Comparison of ENCODE assay signal across 1 cellular context in the genomic region with DNA sequence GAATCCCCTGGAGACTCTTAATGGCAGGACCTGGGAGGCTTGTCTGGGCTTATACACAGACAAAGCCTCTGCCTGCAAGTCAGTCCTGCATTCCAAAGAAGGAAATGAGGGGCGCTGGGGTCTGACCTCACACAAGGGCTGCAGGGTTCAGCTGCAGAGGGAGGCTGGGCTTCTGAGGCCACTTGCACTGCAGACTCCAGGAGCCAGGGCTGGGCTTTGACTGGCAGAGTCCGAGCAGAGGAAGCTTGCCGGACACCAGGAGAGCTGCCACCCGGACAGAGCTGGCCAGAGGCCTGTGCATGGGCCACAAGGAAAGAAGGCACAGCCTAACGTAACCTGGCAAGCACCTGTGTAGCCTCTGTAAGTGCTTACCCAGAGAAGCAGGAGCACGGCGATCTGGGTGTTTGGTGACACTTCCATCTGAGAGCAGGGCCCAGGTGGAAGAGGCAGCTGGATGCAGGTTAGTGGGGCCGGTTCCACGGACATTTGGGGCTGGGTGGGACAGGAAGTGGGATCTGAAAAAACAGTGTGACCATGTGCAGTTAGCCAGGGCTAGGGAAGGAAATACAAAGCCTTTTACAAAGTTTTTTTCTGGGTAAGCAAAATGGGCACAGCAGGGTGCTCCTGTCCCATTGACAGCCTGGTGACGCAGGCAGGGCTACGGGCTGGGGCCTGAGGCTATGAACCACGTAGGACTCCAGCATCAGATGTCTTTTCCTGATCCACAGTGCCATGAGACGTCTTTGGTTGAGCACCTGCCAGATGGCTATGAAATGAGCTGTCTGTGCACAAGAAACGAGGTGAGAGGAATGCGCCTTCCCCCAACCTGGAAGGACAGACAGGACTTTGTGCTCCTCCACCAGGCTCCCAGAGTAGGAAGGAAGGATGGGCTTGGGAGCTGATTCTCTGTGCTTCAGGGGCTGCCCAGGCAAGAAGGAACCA.
TF ChIP-seq lines count a peak whose summit lies in the region.

No MANE protein-coding gene starts in this region.

TF ChIP-seq in IMR-90, 13 proteins besides CTCF, POLR2A, EP300 and RAD21:
- TF ChIP-seq MAZ (IDR thresholded peaks at IDR 0.05; ENCODE audit: borderline replicate concordance, low read depth, low read length) (no peak), MAFK (IDR thresholded peaks at IDR 0.05; ENCODE audit: low read depth, low read length) (no peak), FOS (IDR thresholded peaks at IDR 0.05; ENCODE audit: low read depth, low read length) (no peak), NFE2L2 (IDR thresholded peaks at IDR 0.05; ENCODE audit: low read depth, low read length) (no peak), SMC3 (IDR thresholded peaks at IDR 0.05; ENCODE audit: low read depth, low read length) (no peak), RCOR1 (IDR thresholded peaks at IDR 0.05; ENCODE audit: insufficient replicate concordance, low read length) (no peak), RFX5 (IDR thresholded peaks at IDR 0.05; ENCODE audit: low read depth, low read length) (no peak), CHD1 (IDR thresholded peaks at IDR 0.05; ENCODE audit: low read depth, low read length) (no peak)
- TF ChIP-seq, protein P1, sequence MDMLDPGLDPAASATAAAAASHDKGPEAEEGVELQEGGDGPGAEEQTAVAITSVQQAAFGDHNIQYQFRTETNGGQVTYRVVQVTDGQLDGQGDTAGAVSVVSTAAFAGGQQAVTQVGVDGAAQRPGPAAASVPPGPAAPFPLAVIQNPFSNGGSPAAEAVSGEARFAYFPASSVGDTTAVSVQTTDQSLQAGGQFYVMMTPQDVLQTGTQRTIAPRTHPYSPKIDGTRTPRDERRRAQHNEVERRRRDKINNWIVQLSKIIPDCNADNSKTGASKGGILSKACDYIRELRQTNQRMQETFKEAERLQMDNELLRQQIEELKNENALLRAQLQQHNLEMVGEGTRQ (IDR thresholded peaks at IDR 0.05; ENCODE audit: low read depth, low read length), result no peak
- TF ChIP-seq, protein P2, sequence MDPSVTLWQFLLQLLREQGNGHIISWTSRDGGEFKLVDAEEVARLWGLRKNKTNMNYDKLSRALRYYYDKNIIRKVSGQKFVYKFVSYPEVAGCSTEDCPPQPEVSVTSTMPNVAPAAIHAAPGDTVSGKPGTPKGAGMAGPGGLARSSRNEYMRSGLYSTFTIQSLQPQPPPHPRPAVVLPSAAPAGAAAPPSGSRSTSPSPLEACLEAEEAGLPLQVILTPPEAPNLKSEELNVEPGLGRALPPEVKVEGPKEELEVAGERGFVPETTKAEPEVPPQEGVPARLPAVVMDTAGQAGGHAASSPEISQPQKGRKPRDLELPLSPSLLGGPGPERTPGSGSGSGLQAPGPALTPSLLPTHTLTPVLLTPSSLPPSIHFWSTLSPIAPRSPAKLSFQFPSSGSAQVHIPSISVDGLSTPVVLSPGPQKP (IDR thresholded peaks at IDR 0.05; ENCODE audit: borderline replicate concordance, low read depth, low read length), result no peak
